ENCODE assay signal across 16 cellular contexts in the genomic region with DNA sequence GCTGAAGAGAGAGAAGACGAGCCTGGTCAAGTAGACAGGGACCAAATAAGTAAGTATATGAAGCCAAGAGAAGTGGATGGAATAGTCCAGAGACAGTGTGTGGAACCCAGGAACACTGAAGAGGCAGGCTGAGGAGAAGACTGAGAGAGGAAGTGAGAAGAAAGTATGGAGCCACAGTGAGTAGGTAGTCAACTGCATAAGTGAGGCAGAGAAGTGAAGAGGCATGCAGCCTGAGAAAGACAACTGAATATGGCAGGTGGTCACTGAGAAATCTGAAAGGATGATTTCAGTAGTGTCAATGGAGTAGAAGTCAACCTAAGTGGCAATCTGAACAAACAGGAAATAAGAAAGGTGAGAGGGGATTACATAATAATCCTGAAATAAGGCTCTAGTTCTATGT. TPM values are rescaled to one million over a fixed set of nuclear protein-coding genes. Genes with fewer than 3 reads are reported as not detected.
DNase-seq lines count a peak whose midpoint lies in the region; ATAC-seq, FAIRE-seq and TF ChIP-seq lines count a peak whose summit lies in the region.
"Had no signal": no experiment of that assay in that cellular context is flagged by ENCODE, and none has a peak within 500 bp of the region (broad histone marks: within the 10 kb centered on the region; RNA-seq: fewer than 3 reads in every experiment).

No MANE protein-coding gene starts in this region.

- no peak overlapping the region for H3K27ac ChIP-seq in Karpas-422 (ENCODE audit: low read length)

- H3K27me3 ChIP-seq in bronchial epithelial cell (ENCODE audit: control insufficient read depth, insufficient read depth, low read length) (no peaks in the 10 kb centered on the region), Karpas-422 (ENCODE audit: low read length) (no peaks in the 10 kb centered on the region)

- H3K4me1 ChIP-seq in Karpas-422 (ENCODE audit: low read length) = peaks cover 14% of the 10 kb centered on the region

- H3K9me2 ChIP-seq in Karpas-422 (replicated peaks; ENCODE audit: insufficient read depth, low read length) = no peaks in the 10 kb centered on the region

- no peak for TF ChIP-seq CTCF in bronchial epithelial cell (IDR thresholded peaks at IDR 0.05; ENCODE audit: insufficient read depth, low read length, severe bottlenecking)

- no peaks in the 10 kb centered on the region for H3K9me3 ChIP-seq in Karpas-422 (ENCODE audit: low read length)

- ATAC-seq in GM18867 (IDR thresholded peaks at IDR 0.05; ENCODE audit: unreplicated experiment) = peak; percentile 51
- ATAC-seq in GM21529 (IDR thresholded peaks at IDR 0.05; ENCODE audit: unreplicated experiment) = peak; percentile 73
- ATAC-seq in HG03064 (IDR thresholded peaks at IDR 0.05; ENCODE audit: low read depth, unreplicated experiment) = peak; percentile 87
- ATAC-seq in esophagus mucosa = no peak
- ATAC-seq: activated naive CD4-positive, alpha-beta T cell treated with anti-CD3 and anti-CD28 coated beads, Interleukin-2, amount 50 U/mL, for 72 hours; Panc1; stimulated activated effector memory CD8-positive, alpha-beta T cell treated with anti-CD3 and anti-CD28 coated beads, Interleukin-12 subunit alpha, Interleukin-12 subunit beta, amount 100 ng/mL, for 72 hours had no signal

- no peak overlapping the region for H3K4me2 ChIP-seq in Karpas-422 (ENCODE audit: low read depth, low read length, poor library complexity, severe bottlenecking)

- DNase-seq in bronchial epithelial cell (ENCODE audit: low read depth) (no peak), DMS153 (lab: John Stamatoyannopoulos, UW) (no peak), Karpas-422 (no peak)
- DNase-seq: mesenchymal stem cell; NCI-H1694 treated with DMSO at 0.1 percent for 48 hours; NCI-H526 treated with DMSO at 0.1 percent for 48 hours; nucleus accumbens; stimulated activated CD4-positive, alpha-beta T cell treated with anti-CD3 and anti-CD28 coated beads, Interleukin-4, amount 100 ng/mL, for 4 hours had no signal

- FAIRE-seq in bronchial epithelial cell (lab: Jason Lieb, UNC) = peak; percentile 13
- FAIRE-seq: frontal cortex had no signal

- no peaks in the 10 kb centered on the region for H4K20me1 ChIP-seq in Karpas-422 (ENCODE audit: insufficient read depth, low read depth, low read length)

- no peak overlapping the region for H3K9ac ChIP-seq in Karpas-422 (ENCODE audit: low read length)

- H2AFZ ChIP-seq in Karpas-422 (ENCODE audit: low read length) = no peak overlapping the region

- H3K36me3 ChIP-seq in bronchial epithelial cell (ENCODE audit: control insufficient read depth, insufficient read depth, low read length) (peaks cover 6% of the 10 kb centered on the region), Karpas-422 (ENCODE audit: insufficient read depth, low read length) (peaks cover 75% of the 10 kb centered on the region)

- H3K4me3 ChIP-seq in bronchial epithelial cell (ENCODE audit: low read depth, low read length) (no peak overlapping the region), Karpas-422 (ENCODE audit: low read length) (no peak overlapping the region)

- H3K79me2 ChIP-seq in Karpas-422 (ENCODE audit: low read length) = peaks cover 12% of the 10 kb centered on the region; the same call in 1 of the 2 replicates

RNA-seq across cellular contexts. Expression of a gene that starts 55.4 kb away (rescaled TPM):
- total RNA-seq in bronchial epithelial cell = 13.4 and 19.6 TPM in 2 replicates
- 19.3 and 23.7 TPM in 2 replicates for total RNA-seq in Karpas-422 (2014; rRNA removed; shearing (Covaris generic); ENCODE audit: low replicate concordance)
- total RNA-seq in esophagus mucosa = 11.1 TPM
